27 cellular contexts compared by ENCODE assay signal in the genomic region with DNA sequence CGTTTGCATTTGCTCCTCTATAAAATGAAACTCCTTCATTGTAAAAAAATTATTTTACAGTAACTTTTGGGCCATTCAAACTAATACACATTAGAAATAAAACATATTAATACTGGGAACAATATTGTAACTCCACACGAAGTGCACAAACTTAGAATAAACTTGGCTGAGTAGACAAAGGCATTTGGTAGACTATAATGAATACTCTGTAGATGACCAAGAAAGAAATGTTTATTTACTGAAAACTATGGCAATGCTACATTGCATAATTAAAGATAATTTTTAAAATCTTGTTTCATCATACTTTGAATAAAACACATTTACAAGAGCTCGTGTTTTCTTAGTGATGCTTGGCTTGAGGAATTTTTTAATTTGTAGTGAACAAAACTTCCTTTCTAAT. TPM values are rescaled to one million over a fixed set of nuclear protein-coding genes. Genes with fewer than 3 reads are reported as not detected.
"Had no signal": no experiment of that assay in that cellular context is flagged by ENCODE, and none has a peak within 500 bp of the region (broad histone marks: within the 10 kb centered on the region; RNA-seq: fewer than 3 reads in every experiment).

No MANE protein-coding gene starts in this region.

- H3K27ac ChIP-seq: colonic mucosa, dorsolateral prefrontal cortex, neutrophil, SJCRH30 had no signal

- H3K4me3 Mint-ChIP-seq: activated CD4-positive, alpha-beta T cell treated with anti-CD3 and anti-CD28 coated beads for 36 hours; activated naive CD4-positive, alpha-beta T cell treated with anti-CD3 and anti-CD28 coated beads for 36 hours; brain; nephron; stimulated activated memory B cell treated with anti-CD40 and anti-IgM and Interleukin-4, amounts not matched to agents 10 μg/mL and 1 μg/mL and 100 μg/mL, for 72 hours; WTC11 had no signal

- H3K9me3 Mint-ChIP-seq: activated naive CD4-positive, alpha-beta T cell treated with anti-CD3 and anti-CD28 coated beads for 36 hours; stimulated activated memory B cell treated with anti-CD40 and anti-IgM and Interleukin-4, amounts not matched to agents 10 μg/mL and 1 μg/mL and 100 μg/mL, for 72 hours had no signal

- H3K4me3 ChIP-seq: colonic mucosa, dorsolateral prefrontal cortex, esophagus muscularis mucosa, gastrocnemius medialis, SJCRH30, smooth muscle cell, stomach, testis had no signal

- H3K36me3 Mint-ChIP-seq: brain; stimulated activated memory B cell treated with anti-CD40 and anti-IgM and Interleukin-4, amounts not matched to agents 10 μg/mL and 1 μg/mL and 100 μg/mL, for 72 hours; WTC11 had no signal

- H3K4me1 ChIP-seq: colonic mucosa, gastrocnemius medialis, SJCRH30 had no signal

- H3K4me1 Mint-ChIP-seq: activated CD4-positive, alpha-beta T cell treated with anti-CD3 and anti-CD28 coated beads for 36 hours; stimulated activated memory B cell treated with anti-CD40 and anti-IgM and Interleukin-4, amounts not matched to agents 10 μg/mL and 1 μg/mL and 100 μg/mL, for 72 hours; WTC11 had no signal

- H3K27me3 ChIP-seq: colonic mucosa, dorsolateral prefrontal cortex, esophagus muscularis mucosa, gastrocnemius medialis, neutrophil, SJCRH30, stomach, testis had no signal

- H3K27ac Mint-ChIP-seq: activated CD4-positive, alpha-beta T cell treated with anti-CD3 and anti-CD28 coated beads for 36 hours; activated naive CD4-positive, alpha-beta T cell treated with anti-CD3 and anti-CD28 coated beads for 36 hours; stimulated activated memory B cell treated with anti-CD40 and anti-IgM and Interleukin-4, amounts not matched to agents 10 μg/mL and 1 μg/mL and 100 μg/mL, for 72 hours; WTC11 had no signal

- DNase-seq: activated CD4-positive, alpha-beta T cell treated with anti-CD3 and anti-CD28 coated beads for 36 hours; activated CD4-positive, alpha-beta T cell treated with anti-CD3 and anti-CD28 coated beads, Interleukin-2, amount 50 U/mL, for 48 hours; activated naive CD4-positive, alpha-beta T cell treated with anti-CD3 and anti-CD28 coated beads for 36 hours; activated T-cell treated with anti-CD3 and anti-CD28 coated beads, Interleukin-2, amount 50 U/mL, for 48 hours; anterior cingulate cortex; central memory CD4-positive, alpha-beta T cell; colonic mucosa; dorsolateral prefrontal cortex; gastrocnemius medialis; head of caudate nucleus; hypothalamus; left cardiac atrium; SJCRH30; stimulated activated CD4-positive, alpha-beta T cell treated with anti-CD3 and anti-CD28 coated beads, Interleukin-15, amount 100 ng/mL, for 24 hours; stomach; T-helper 1 cell; T-helper 9 cell; testis had no signal

- H3K36me3 ChIP-seq: colonic mucosa, esophagus muscularis mucosa, gastrocnemius medialis, neutrophil, SJCRH30, stomach had no signal

- H3K9me3 ChIP-seq: colonic mucosa, esophagus muscularis mucosa, gastrocnemius medialis, neutrophil, SJCRH30, stomach, testis had no signal

- H3K27me3 Mint-ChIP-seq: brain had no signal

- ATAC-seq: activated CD4-positive, alpha-beta T cell treated with anti-CD3 and anti-CD28 coated beads for 36 hours; gastrocnemius medialis; sciatic nerve; stimulated activated memory B cell treated with anti-CD40 and anti-IgM and Interleukin-4, amounts not matched to agents 10 μg/mL and 1 μg/mL and 100 μg/mL, for 72 hours; WTC11 had no signal

RNA-seq across cellular contexts. Expression of a gene that starts 21.3 kb away (rescaled TPM):
- total RNA-seq: activated CD4-positive, alpha-beta T cell treated with anti-CD3 and anti-CD28 coated beads for 36 hours; activated CD8-positive, alpha-beta memory T cell treated with anti-CD3 and anti-CD28 coated beads for 36 hours; activated naive CD4-positive, alpha-beta T cell treated with anti-CD3 and anti-CD28 coated beads for 36 hours; SJCRH30 had no signal
